In the genomic region with DNA sequence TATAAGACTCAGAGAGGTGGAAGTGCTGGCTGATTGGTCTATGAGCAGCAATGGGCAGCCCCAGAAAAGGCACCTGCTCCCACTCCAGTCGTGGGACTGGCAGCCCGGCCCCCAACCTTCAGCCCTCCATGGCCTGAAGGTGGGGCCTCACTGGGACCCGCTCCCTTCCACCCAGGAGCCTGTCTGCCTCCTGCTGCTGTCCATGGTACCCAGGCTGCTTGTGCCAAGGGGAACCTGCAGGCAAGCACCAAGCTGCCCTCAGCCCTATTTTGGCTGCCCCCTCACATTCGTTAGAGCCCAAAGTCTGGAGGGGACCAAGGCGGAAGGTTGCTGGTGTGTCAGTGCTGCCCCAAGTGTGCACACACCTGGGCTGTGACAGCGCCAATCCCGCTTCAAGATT, we compare ENCODE assay signal across 2 cellular contexts.
TF ChIP-seq lines count a peak whose summit lies in the region.

No MANE protein-coding gene starts in this region.

TF ChIP-seq in Ishikawa, 13 proteins besides CTCF, POLR2A, EP300 and RAD21:
- TF ChIP-seq, protein P1, sequence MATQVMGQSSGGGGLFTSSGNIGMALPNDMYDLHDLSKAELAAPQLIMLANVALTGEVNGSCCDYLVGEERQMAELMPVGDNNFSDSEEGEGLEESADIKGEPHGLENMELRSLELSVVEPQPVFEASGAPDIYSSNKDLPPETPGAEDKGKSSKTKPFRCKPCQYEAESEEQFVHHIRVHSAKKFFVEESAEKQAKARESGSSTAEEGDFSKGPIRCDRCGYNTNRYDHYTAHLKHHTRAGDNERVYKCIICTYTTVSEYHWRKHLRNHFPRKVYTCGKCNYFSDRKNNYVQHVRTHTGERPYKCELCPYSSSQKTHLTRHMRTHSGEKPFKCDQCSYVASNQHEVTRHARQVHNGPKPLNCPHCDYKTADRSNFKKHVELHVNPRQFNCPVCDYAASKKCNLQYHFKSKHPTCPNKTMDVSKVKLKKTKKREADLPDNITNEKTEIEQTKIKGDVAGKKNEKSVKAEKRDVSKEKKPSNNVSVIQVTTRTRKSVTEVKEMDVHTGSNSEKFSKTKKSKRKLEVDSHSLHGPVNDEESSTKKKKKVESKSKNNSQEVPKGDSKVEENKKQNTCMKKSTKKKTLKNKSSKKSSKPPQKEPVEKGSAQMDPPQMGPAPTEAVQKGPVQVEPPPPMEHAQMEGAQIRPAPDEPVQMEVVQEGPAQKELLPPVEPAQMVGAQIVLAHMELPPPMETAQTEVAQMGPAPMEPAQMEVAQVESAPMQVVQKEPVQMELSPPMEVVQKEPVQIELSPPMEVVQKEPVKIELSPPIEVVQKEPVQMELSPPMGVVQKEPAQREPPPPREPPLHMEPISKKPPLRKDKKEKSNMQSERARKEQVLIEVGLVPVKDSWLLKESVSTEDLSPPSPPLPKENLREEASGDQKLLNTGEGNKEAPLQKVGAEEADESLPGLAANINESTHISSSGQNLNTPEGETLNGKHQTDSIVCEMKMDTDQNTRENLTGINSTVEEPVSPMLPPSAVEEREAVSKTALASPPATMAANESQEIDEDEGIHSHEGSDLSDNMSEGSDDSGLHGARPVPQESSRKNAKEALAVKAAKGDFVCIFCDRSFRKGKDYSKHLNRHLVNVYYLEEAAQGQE (IDR thresholded peaks at IDR 0.05; ENCODE audit: low read depth) = peak; percentile 94
- no peak for TF ChIP-seq CEBPB (IDR thresholded peaks at IDR 0.05)

TF ChIP-seq in GM12878, 131 proteins besides CTCF, POLR2A, EP300 and RAD21 (continued from another document):
- TF ChIP-seq, protein P2, sequence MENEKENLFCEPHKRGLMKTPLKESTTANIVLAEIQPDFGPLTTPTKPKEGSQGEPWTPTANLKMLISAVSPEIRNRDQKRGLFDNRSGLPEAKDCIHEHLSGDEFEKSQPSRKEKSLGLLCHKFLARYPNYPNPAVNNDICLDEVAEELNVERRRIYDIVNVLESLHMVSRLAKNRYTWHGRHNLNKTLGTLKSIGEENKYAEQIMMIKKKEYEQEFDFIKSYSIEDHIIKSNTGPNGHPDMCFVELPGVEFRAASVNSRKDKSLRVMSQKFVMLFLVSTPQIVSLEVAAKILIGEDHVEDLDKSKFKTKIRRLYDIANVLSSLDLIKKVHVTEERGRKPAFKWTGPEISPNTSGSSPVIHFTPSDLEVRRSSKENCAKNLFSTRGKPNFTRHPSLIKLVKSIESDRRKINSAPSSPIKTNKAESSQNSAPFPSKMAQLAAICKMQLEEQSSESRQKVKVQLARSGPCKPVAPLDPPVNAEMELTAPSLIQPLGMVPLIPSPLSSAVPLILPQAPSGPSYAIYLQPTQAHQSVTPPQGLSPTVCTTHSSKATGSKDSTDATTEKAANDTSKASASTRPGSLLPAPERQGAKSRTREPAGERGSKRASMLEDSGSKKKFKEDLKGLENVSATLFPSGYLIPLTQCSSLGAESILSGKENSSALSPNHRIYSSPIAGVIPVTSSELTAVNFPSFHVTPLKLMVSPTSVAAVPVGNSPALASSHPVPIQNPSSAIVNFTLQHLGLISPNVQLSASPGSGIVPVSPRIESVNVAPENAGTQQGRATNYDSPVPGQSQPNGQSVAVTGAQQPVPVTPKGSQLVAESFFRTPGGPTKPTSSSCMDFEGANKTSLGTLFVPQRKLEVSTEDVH (IDR thresholded peaks at IDR 0.05; ENCODE audit: low read depth, partially characterized antibody) = no peak
